8 cellular contexts compared by ENCODE assay signal in genomic region chr1:39573736-39574624, GRCh38. TPM values are rescaled to one million over a fixed set of nuclear protein-coding genes. Genes with fewer than 3 reads are reported as not detected.
DNase-seq lines count a peak whose midpoint lies in the region; ATAC-seq and TF ChIP-seq lines count a peak whose summit lies in the region.

No MANE protein-coding gene starts in this region.

- WGBS in lung, 2 donors: 60 to 73% methylated on average over 12 of the region's 12 CpGs

- peak overlapping the region; percentile 89 for H3K4me3 Mint-ChIP-seq in central memory CD8-positive, alpha-beta T cell

- H3K9me3 Mint-ChIP-seq in central memory CD8-positive, alpha-beta T cell: no peaks in the 10 kb centered on the region

- no peak for ATAC-seq in central memory CD8-positive, alpha-beta T cell (replicated peaks; ENCODE audit: extremely low read depth, poor library complexity, severe bottlenecking)
- ATAC-seq in lung (ENCODE audit: insufficient read depth, low FRiP score) (no peak), HG03469 (IDR thresholded peaks at IDR 0.05; ENCODE audit: unreplicated experiment) (no peak), mucosa of descending colon (no peak)

- peak overlapping the region in 1 of 2 donors; percentile 80 for H3K27ac ChIP-seq in lung (ENCODE audit: low read depth in 1 of 2, low read length in 1 of 2)

- TF ChIP-seq CTCF in lung (IDR thresholded peaks at IDR 0.05; ENCODE audit: control extremely low read depth, extremely low read depth) (no peak), mucosa of descending colon (IDR thresholded peaks at IDR 0.05) (no peak)

- intact Hi-C loops in mucosa of descending colon (cut with DNase I, micrococcal nuclease) (no loop called here), posterior vena cava (cut with DNase I) (no loop called here)

- H3K4me3 ChIP-seq in lung (peak overlapping the region; percentile 78), mucosa of descending colon (no peak overlapping the region)

- H3K36me3 ChIP-seq in lung (ENCODE audit: control insufficient read depth in 2 of 2, insufficient read depth in 2 of 2, low read length in 2 of 2) (peaks cover 23 to 29% of the 10 kb centered on the region in 2 donors), mucosa of descending colon (ENCODE audit: low read depth) (no peaks in the 10 kb centered on the region)

- H3K4me1 Mint-ChIP-seq in central memory CD8-positive, alpha-beta T cell: peaks cover 25% of the 10 kb centered on the region

- DNase-seq in CD1c-positive myeloid dendritic cell (ENCODE audit: extremely low spot score) (peak; percentile 11), M059J (ENCODE audit: low read depth) (peak; percentile 41), lung (ENCODE audit: low spot score) (no peak), mucosa of descending colon (no peak), posterior vena cava (ENCODE audit: low spot score) (no peak), UCSD-AML1 (lab: John Stamatoyannopoulos, UW; ENCODE audit: unreplicated experiment) (no peak)
- no peak for DNase-seq in central memory CD8-positive, alpha-beta T cell (ENCODE audit: low spot score in 2 of 2)

- H3K27me3 Mint-ChIP-seq in central memory CD8-positive, alpha-beta T cell: no peaks in the 10 kb centered on the region

- H3K36me3 Mint-ChIP-seq in central memory CD8-positive, alpha-beta T cell (ENCODE audit: insufficient read depth): peaks cover 39% of the 10 kb centered on the region

- no peaks in the 10 kb centered on the region for H3K9me3 ChIP-seq in lung (ENCODE audit: control insufficient read depth in 2 of 2, insufficient read depth in 1 of 2, low read length in 1 of 2)
- H3K9me3 ChIP-seq in mucosa of descending colon: no peaks in the 10 kb centered on the region

- H3K27me3 ChIP-seq in lung (ENCODE audit: control insufficient read depth, insufficient read depth): no peaks in the 10 kb centered on the region

- peaks cover 0 to 13% of the 10 kb centered on the region in 2 donors for H3K4me1 ChIP-seq in lung (ENCODE audit: control insufficient read depth in 2 of 2, insufficient read depth in 2 of 2, low read length in 2 of 2)
- peaks cover 33% of the 10 kb centered on the region for H3K4me1 ChIP-seq in mucosa of descending colon (ENCODE audit: low read depth)

- H3K27ac Mint-ChIP-seq in central memory CD8-positive, alpha-beta T cell (ENCODE audit: low read depth): no peak overlapping the region

RNA-seq across cellular contexts. Expression of gene PABPC4, which starts 2.6 kb away (rescaled TPM):
- total RNA-seq in M059J (2014; rRNA removed; shearing (Covaris generic)): 51.9 and 94.8 TPM in 2 replicates
- total RNA-seq in lung (100 to 1,000 TPM; 127 to 245 TPM), mucosa of descending colon (100 to 1,000 TPM; 124 to 208 (median 146) TPM), posterior vena cava (100 to 1,000 TPM; 156 to 198 TPM)
- 100 to 1,000 TPM; 104 to 165 TPM for polyA plus RNA-seq in lung

Comparison
In these comparisons a context has a peak if more than half of its experiments do, and no peak if none do; other contexts are left out.
1. DNase-seq: peak in CD1c-positive myeloid dendritic cell (single experiment) and M059J (single experiment); none in central memory CD8-positive, alpha-beta T cell (0 of 2), lung (single experiment), mucosa of descending colon (0 of 3), posterior vena cava (single experiment) and UCSD-AML1 (single experiment).